In the genomic region with DNA sequence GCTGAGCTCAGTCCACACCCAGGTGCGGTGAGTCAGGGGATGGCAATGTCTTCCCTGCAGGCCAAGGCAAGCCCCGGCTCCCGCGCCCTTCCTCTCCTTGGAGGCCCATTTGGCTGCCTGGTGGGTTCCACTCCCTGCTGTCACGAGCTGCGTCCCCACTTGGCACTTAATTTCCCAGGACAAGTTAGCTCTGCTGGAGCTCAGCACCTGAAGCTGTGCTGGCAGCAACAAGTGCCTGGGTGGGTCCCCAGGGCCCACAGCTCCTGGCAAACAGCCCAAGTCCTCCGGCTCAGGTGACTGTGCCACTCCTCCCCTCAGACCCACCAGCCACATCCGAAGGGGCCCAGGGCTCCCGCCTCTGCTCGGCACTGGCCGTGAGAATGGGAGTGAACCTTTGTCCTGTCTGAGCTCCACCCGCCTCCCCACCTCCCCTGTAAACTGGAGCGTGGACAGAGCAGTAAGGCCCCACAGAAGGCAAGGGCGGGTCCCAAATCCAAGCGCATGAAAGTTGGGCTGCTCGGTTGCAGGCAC, we compare ENCODE assay signal across 12 cellular contexts. TPM values are rescaled to one million over a fixed set of nuclear protein-coding genes. Genes with fewer than 3 reads are reported as not detected.
A peak's percentile ranks its signal among the peaks of the same experiment; 100 is the strongest.
DNase-seq lines count a peak whose midpoint lies in the region; ATAC-seq and TF ChIP-seq lines count a peak whose summit lies in the region.
"Had no signal": no experiment of that assay in that cellular context is flagged by ENCODE, and none has a peak within 500 bp of the region (broad histone marks: within the 10 kb centered on the region; RNA-seq: fewer than 3 reads in every experiment).

No MANE protein-coding gene starts in this region.

- in situ Hi-C loops in G401 (cut with HindIII; ENCODE audit: low sequenced_read_pairs) = no loop called here

- ATAC-seq in HG03097 (IDR thresholded peaks at IDR 0.05; ENCODE audit: low FRiP score, unreplicated experiment) (no peak), HG02571 (IDR thresholded peaks at IDR 0.05; ENCODE audit: unreplicated experiment) (no peak)

- H3K27me3 ChIP-seq in esophagus squamous epithelium (no peaks in the 10 kb centered on the region), sigmoid colon (no peaks in the 10 kb centered on the region)

- peak overlapping the region; percentile 91 to 93 (median 92) for H3K27ac ChIP-seq in esophagus squamous epithelium
- peak overlapping the region; percentile 55 to 99 (median 92) for H3K27ac ChIP-seq in sigmoid colon
- H3K27ac ChIP-seq: thoracic aorta had no signal

- H3K36me3 ChIP-seq in esophagus squamous epithelium (peaks cover 6 to 70% (median 22%) of the 10 kb centered on the region in 3 donors), sigmoid colon (peaks cover 27 to 60% (median 45%) of the 10 kb centered on the region in 4 donors)

- no peak for TF ChIP-seq EP300 in sigmoid colon (IDR thresholded peaks at IDR 0.05)

- peaks cover 36 to 56% (median 46%) of the 10 kb centered on the region in 3 donors for H3K4me1 ChIP-seq in esophagus squamous epithelium
- peaks cover 0 to 34% (median 32%) of the 10 kb centered on the region in 4 donors for H3K4me1 ChIP-seq in sigmoid colon

- peak; percentile 10 for DNase-seq in G401 (ENCODE audit: low spot score)
- peak; percentile 91 for DNase-seq in NCI-H2171 treated with DMSO at 0.1 percent for 48 hours (lab: John Stamatoyannopoulos, UW)
- DNase-seq in esophagus squamous epithelium (lab: John Stamatoyannopoulos, UW) = no peak
- no peak for DNase-seq in sigmoid colon
- no peak for DNase-seq in inferior parietal cortex (ENCODE audit: extremely low spot score)
- no peak for DNase-seq in amniotic stem cell (lab: John Stamatoyannopoulos, UW)
- DNase-seq: activated CD4-positive, alpha-beta T cell treated with anti-CD3 and anti-CD28 coated beads, Interleukin-2, amount 10 ng/mL, durations not matched to agents 7 days and 5 days; amygdala; stimulated activated CD4-positive, alpha-beta T cell treated with anti-CD3 and anti-CD28 coated beads, Interleukin-1b, Interleukin-23, amount 100 ng/mL, for 48 hours had no signal

- H3K4me3 ChIP-seq in esophagus squamous epithelium (peak overlapping the region in 1 of 4 donors; percentile 13), sigmoid colon (no peak overlapping the region)
- H3K4me3 ChIP-seq: thoracic aorta had no signal

- WGBS in esophagus squamous epithelium, 2 donors = 64% methylated on average over 3 of the region's 16 CpGs; no CpG with 5 or more reads in 1 of the 2 donors
- WGBS in sigmoid colon, 2 donors = 16 to 71% methylated on average over 16 of the region's 16 CpGs

- no peak for TF ChIP-seq CTCF in esophagus squamous epithelium (IDR thresholded peaks at IDR 0.05)
- no peak for TF ChIP-seq CTCF in sigmoid colon (IDR thresholded peaks at IDR 0.05)

- no peaks in the 10 kb centered on the region for H3K9me3 ChIP-seq in esophagus squamous epithelium
- no peaks in the 10 kb centered on the region for H3K9me3 ChIP-seq in sigmoid colon
- H3K9me3 ChIP-seq: thoracic aorta had no signal

- TF ChIP-seq POLR2A in esophagus squamous epithelium (IDR thresholded peaks at IDR 0.05) = peak in 1 of 4 donors; percentile 8
- TF ChIP-seq POLR2A in sigmoid colon (IDR thresholded peaks at IDR 0.05) = no peak

- intact Hi-C loops in esophagus squamous epithelium (cut with DNase I) (no loop called here), sigmoid colon (cut with DNase I) (no loop called here)

RNA-seq across cellular contexts. Expression of a gene that starts 16.9 kb away (rescaled TPM):
- 21.6 and 28.3 TPM in 2 replicates for total RNA-seq in G401 (2014; rRNA removed; shearing (Covaris generic))
- total RNA-seq in esophagus squamous epithelium (100 to 1,000 TPM in 2 of 4 donors, 10 to 100 TPM in 2; 60.4 to 127 (median 98.9) TPM), sigmoid colon (100 to 1,000 TPM in 3 of 4 donors, 10 to 100 TPM in 1; 53.5 to 409 (median 134) TPM)
- polyA plus RNA-seq in sigmoid colon = 10 to 100 TPM in 1 of 3 donors, 1 to 10 TPM in 2; 1.8 to 56.5 (median 3.2) TPM

RNA-seq across cellular contexts. Expression of a gene that starts 36.7 kb away (rescaled TPM):
- total RNA-seq in G401 (2014; rRNA removed; shearing (Covaris generic)) = 1,245 and 1,753 TPM in 2 replicates
- total RNA-seq in esophagus squamous epithelium = 1,000 to 10,000 TPM in 3 of 4 donors, 100 to 1,000 TPM in 1; 819 to 3,701 (median 3,102) TPM
- 1,000 to 10,000 TPM; 2,383 to 8,235 (median 5,456) TPM for total RNA-seq in sigmoid colon
- polyA plus RNA-seq in sigmoid colon = 1,000 to 10,000 TPM; 2,794 to 6,260 (median 4,441) TPM

RNA-seq across cellular contexts. Expression of a gene that starts 47.4 kb away (rescaled TPM):
- 209 and 255 TPM in 2 replicates for total RNA-seq in G401 (2014; rRNA removed; shearing (Covaris generic))
- total RNA-seq in esophagus squamous epithelium = 100 to 1,000 TPM; 126 to 173 (median 133) TPM
- total RNA-seq in sigmoid colon = 100 to 1,000 TPM; 100 to 130 (median 119) TPM
- 100 to 1,000 TPM in 1 of 3 donors, 10 to 100 TPM in 2; 61.3 to 102 (median 77.7) TPM for polyA plus RNA-seq in sigmoid colon

RNA-seq across cellular contexts. Expression of a gene that starts 56.9 kb away (rescaled TPM):
- 4.2 and 7.2 TPM in 2 replicates for total RNA-seq in G401 (2014; rRNA removed; shearing (Covaris generic))
- 1 to 10 TPM; 2.0 to 3.8 (median 2.2) TPM for total RNA-seq in esophagus squamous epithelium
- 1 to 10 TPM; 1.8 to 6.5 (median 4.2) TPM for total RNA-seq in sigmoid colon
- polyA plus RNA-seq in sigmoid colon = 1 to 10 TPM; 3.5 to 6.9 (median 3.6) TPM

Comparison
In these comparisons a context has a peak if more than half of its experiments do, and no peak if none do; other contexts are left out.
1. DNase-seq: peak in G401 (single experiment) and NCI-H2171 treated with DMSO at 0.1 percent for 48 hours (single experiment); none in esophagus squamous epithelium (single experiment), sigmoid colon (single experiment), inferior parietal cortex (single experiment) and amniotic stem cell (single experiment).